ENCODE assay signal across 18 cellular contexts in the genomic region with DNA sequence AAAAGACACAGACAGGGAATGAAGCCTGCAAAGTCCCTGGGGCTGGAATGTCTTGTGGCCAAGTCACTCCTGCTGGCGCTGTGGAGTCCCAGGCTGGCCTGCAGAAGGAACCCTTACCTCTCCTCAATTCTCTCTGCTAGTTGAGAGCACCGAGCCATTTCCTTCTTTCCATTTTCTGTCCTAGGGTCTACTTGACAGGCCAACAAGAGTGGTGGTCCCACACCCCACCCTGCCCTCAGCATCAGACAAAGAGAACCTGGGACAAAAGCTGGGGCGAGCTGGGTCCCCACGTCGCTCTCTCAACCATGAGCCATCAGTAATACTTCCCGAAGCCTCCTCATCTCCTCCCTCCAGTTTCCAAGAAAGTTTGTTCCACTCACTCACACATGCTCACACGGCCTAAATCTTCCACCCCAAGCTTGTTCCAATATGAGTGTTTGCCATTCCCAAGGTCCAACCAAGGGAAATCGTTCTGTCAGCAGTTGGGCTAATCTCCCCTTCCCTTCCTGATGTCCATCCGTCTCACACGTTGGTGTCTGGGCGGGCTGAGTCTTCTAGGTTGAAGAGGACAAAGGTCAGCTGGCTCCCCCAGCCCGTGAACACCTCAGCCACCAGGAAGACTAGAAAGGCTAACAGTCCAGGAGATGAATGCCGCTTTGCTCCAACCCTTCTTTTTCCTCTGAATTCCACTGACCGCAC. TPM values are rescaled to one million over a fixed set of nuclear protein-coding genes. Genes with fewer than 3 reads are reported as not detected.
A peak's percentile ranks its signal among the peaks of the same experiment; 100 is the strongest.
DNase-seq lines count a peak whose midpoint lies in the region; ATAC-seq, FAIRE-seq and TF ChIP-seq lines count a peak whose summit lies in the region.
"Had no signal": no experiment of that assay in that cellular context is flagged by ENCODE, and none has a peak within 500 bp of the region (broad histone marks: within the 10 kb centered on the region; RNA-seq: fewer than 3 reads in every experiment).

No MANE protein-coding gene starts in this region.

- TF ChIP-seq EP300 in GM12878 (IDR thresholded peaks at IDR 0.05; ENCODE audit: borderline replicate concordance in 1 of 2, control insufficient read depth in 1 of 2, low read depth in 2 of 2, low read length in 2 of 2) = no peak

- no peak overlapping the region for H4K5ac ChIP-seq in mesendoderm (ENCODE audit: low read length)

- 89% methylated on average over 14 of the region's 14 CpGs for WGBS in GM12878 (ENCODE audit: insufficient coverage, insufficient replicate concordance, low lambda C conversion rate, missing lambda C conversion rate)
- no CpG with 5 or more reads among the region's 14 CpGs for WGBS in mesendoderm (ENCODE audit: extremely low coverage, insufficient coverage, low lambda C conversion rate)

- H3K9me3 Mint-ChIP-seq in activated naive CD4-positive, alpha-beta T cell treated with anti-CD3 and anti-CD28 coated beads, Interleukin-2, amount 50 U/mL, for 24 hours = no peaks in the 10 kb centered on the region
- no peaks in the 10 kb centered on the region for H3K9me3 Mint-ChIP-seq in stimulated activated effector memory CD8-positive, alpha-beta T cell treated with anti-CD3 and anti-CD28 coated beads, Interleukin-12 subunit alpha, Interleukin-12 subunit beta, amount 100 ng/mL, for 72 hours

- no peak overlapping the region for H2BK5ac ChIP-seq in mesendoderm (ENCODE audit: low read length)

- no peak overlapping the region for H3K56ac ChIP-seq in mesendoderm (ENCODE audit: low read length)

- TF ChIP-seq RAD21 in GM12878 (IDR thresholded peaks at IDR 0.05; ENCODE audit: insufficient read depth, low read depth, low read length) = no peak

- no peak overlapping the region for H3K18ac ChIP-seq in mesendoderm (ENCODE audit: low read length)

- peak overlapping the region; percentile 24 for H3K23ac ChIP-seq in mesendoderm (ENCODE audit: low read length)

- no peak overlapping the region for H3K9ac ChIP-seq in GM12878 (ENCODE audit: control insufficient read depth, insufficient read depth, low read length)
- H3K9ac ChIP-seq in mesendoderm (ENCODE audit: low read length) = no peak overlapping the region
- H3K9ac ChIP-seq: BLaER1 had no signal

- H3K4me1 Mint-ChIP-seq in activated naive CD4-positive, alpha-beta T cell treated with anti-CD3 and anti-CD28 coated beads, Interleukin-2, amount 50 U/mL, for 24 hours = peaks cover 47% of the 10 kb centered on the region
- no peaks in the 10 kb centered on the region for H3K4me1 Mint-ChIP-seq in stimulated activated effector memory CD8-positive, alpha-beta T cell treated with anti-CD3 and anti-CD28 coated beads, Interleukin-12 subunit alpha, Interleukin-12 subunit beta, amount 100 ng/mL, for 72 hours

- FAIRE-seq in GM12878 (lab: Jason Lieb, UNC) (no peak), urothelium cell line (lab: Jason Lieb, UNC) (no peak)

- H3K4me3 ChIP-seq in GM12878 = no peak overlapping the region
- no peak overlapping the region for H3K4me3 ChIP-seq in mesendoderm (ENCODE audit: low read length)
- H3K4me3 ChIP-seq: BLaER1 had no signal

- no peak overlapping the region for H3K4me3 Mint-ChIP-seq in activated naive CD4-positive, alpha-beta T cell treated with anti-CD3 and anti-CD28 coated beads, Interleukin-2, amount 50 U/mL, for 24 hours
- H3K4me3 Mint-ChIP-seq in stimulated activated effector memory CD8-positive, alpha-beta T cell treated with anti-CD3 and anti-CD28 coated beads, Interleukin-12 subunit alpha, Interleukin-12 subunit beta, amount 100 ng/mL, for 72 hours = no peak overlapping the region

- H3K27ac Mint-ChIP-seq in activated naive CD4-positive, alpha-beta T cell treated with anti-CD3 and anti-CD28 coated beads, Interleukin-2, amount 50 U/mL, for 24 hours = peak overlapping the region; percentile 63
- peak overlapping the region; percentile 18 for H3K27ac Mint-ChIP-seq in stimulated activated effector memory CD8-positive, alpha-beta T cell treated with anti-CD3 and anti-CD28 coated beads, Interleukin-12 subunit alpha, Interleukin-12 subunit beta, amount 100 ng/mL, for 72 hours

- no peak overlapping the region for H2BK15ac ChIP-seq in mesendoderm (replicated peaks; ENCODE audit: low read depth)

- no peak overlapping the region for H3K4me2 ChIP-seq in GM12878 (ENCODE audit: control insufficient read depth, insufficient read depth)
- H3K4me2 ChIP-seq in mesendoderm (ENCODE audit: low read length) = no peak overlapping the region
- H3K4me2 ChIP-seq: BLaER1 had no signal

- CTCF ChIA-PET in GM12878 (lab: Yijun Ruan, JAX) = no interaction called here

- TSS peak; percentile 25 for BruUV-seq in GM12878 (replicated peaks; lab: Mats Ljungman, UMichigan)

- TF ChIP-seq POLR2A in GM12878 (IDR thresholded peaks at IDR 0.05; ENCODE audit: low read depth, low read length) = no peak

- H3K27ac ChIP-seq in GM12878 (ENCODE audit: control insufficient read depth, insufficient read depth) = no peak overlapping the region
- no peak overlapping the region for H3K27ac ChIP-seq in mesendoderm (ENCODE audit: low read depth, low read length)
- H3K27ac ChIP-seq: BLaER1 had no signal

- H2BK120ac ChIP-seq in mesendoderm (ENCODE audit: low read depth, low read length) = no peak overlapping the region

- POLR2A ChIA-PET in GM12878 (lab: Charles Lee) = no interaction called here

- H3K27me3 ChIP-seq in GM12878 (replicated peaks in 1 of 2; ENCODE audit: control insufficient read depth in 2 of 2, insufficient read depth in 2 of 2, low read length in 1 of 2) (no peaks in the 10 kb centered on the region), mesendoderm (ENCODE audit: insufficient read depth, low read length, poor library complexity) (no peaks in the 10 kb centered on the region)
- H3K27me3 ChIP-seq: BLaER1 had no signal

- no peak for TF ChIP-seq CTCF in GM12878 (IDR thresholded peaks at IDR 0.05 in 2 of 3, conservative IDR thresholded peaks at IDR 0.05 in 1 of 3; ENCODE audit: control insufficient read depth in 2 of 3, extremely low read depth in 1 of 3, insufficient read depth in 1 of 3, low read depth in 3 of 3, low read length in 3 of 3)

- no peaks in the 10 kb centered on the region for H3K9me3 ChIP-seq in GM12878 (replicated peaks; ENCODE audit: control insufficient read depth, insufficient read depth, low read length)
- H3K9me3 ChIP-seq: BLaER1 had no signal

- no peak for ATAC-seq in GM12878
- no peak for ATAC-seq in stimulated activated effector memory CD8-positive, alpha-beta T cell treated with anti-CD3 and anti-CD28 coated beads, Interleukin-12 subunit alpha, Interleukin-12 subunit beta, amount 100 ng/mL, for 72 hours
- ATAC-seq in GM19035 (IDR thresholded peaks at IDR 0.05; ENCODE audit: unreplicated experiment) = no peak
- ATAC-seq: HCT116 had no signal

- peaks cover 10% of the 10 kb centered on the region for H3K36me3 Mint-ChIP-seq in activated naive CD4-positive, alpha-beta T cell treated with anti-CD3 and anti-CD28 coated beads, Interleukin-2, amount 50 U/mL, for 24 hours
- H3K36me3 Mint-ChIP-seq in stimulated activated effector memory CD8-positive, alpha-beta T cell treated with anti-CD3 and anti-CD28 coated beads, Interleukin-12 subunit alpha, Interleukin-12 subunit beta, amount 100 ng/mL, for 72 hours = peaks cover 61% of the 10 kb centered on the region

- DNase-seq in activated naive CD4-positive, alpha-beta T cell treated with Interleukin-2 at 50 U/mL for 16 hours = no peak
- no peak for DNase-seq in GM12878 (ENCODE audit: low read depth, low spot score)
- no peak for DNase-seq in mesendoderm
- no peak for DNase-seq in stimulated activated effector memory CD8-positive, alpha-beta T cell treated with anti-CD3 and anti-CD28 coated beads, Interleukin-12 subunit alpha, Interleukin-12 subunit beta, amount 100 ng/mL, for 72 hours (ENCODE audit: low spot score in 2 of 2)
- no peak for DNase-seq in CD1c-positive myeloid dendritic cell (ENCODE audit: extremely low spot score)
- DNase-seq in urothelium cell line (ENCODE audit: low spot score) = no peak
- DNase-seq: 8988T, COR-L47, KBM-7, NCI-H1092, NCI-H1694, NCI-H446, NCI-H774 had no signal

- H2AFZ ChIP-seq in GM12878 (ENCODE audit: control insufficient read depth, low read depth, low read length) = no peak overlapping the region

- no peaks in the 10 kb centered on the region for H3K27me3 Mint-ChIP-seq in activated naive CD4-positive, alpha-beta T cell treated with anti-CD3 and anti-CD28 coated beads, Interleukin-2, amount 50 U/mL, for 24 hours

- H3K36me3 ChIP-seq in GM12878 (ENCODE audit: control insufficient read depth in 2 of 2, insufficient read depth in 2 of 2, low read length in 1 of 2) = no peaks in the 10 kb centered on the region; a peak in 2 of 4 replicates
- H3K36me3 ChIP-seq in mesendoderm (ENCODE audit: control insufficient read depth, insufficient read depth, low read length) = no peaks in the 10 kb centered on the region

- H4K20me1 ChIP-seq in GM12878 (ENCODE audit: control insufficient read depth, insufficient read depth) = no peaks in the 10 kb centered on the region
- H4K20me1 ChIP-seq: BLaER1 had no signal

- SMC1A ChIA-PET in GM12878 (lab: Charles Lee; ENCODE audit: uncharacterized antibody, unreplicated experiment) = no interaction called here

- H3K4me1 ChIP-seq in GM12878 (ENCODE audit: control insufficient read depth, insufficient read depth, low read length) (no peaks in the 10 kb centered on the region), mesendoderm (ENCODE audit: control insufficient read depth, low read depth, low read length) (no peaks in the 10 kb centered on the region)

- H4K8ac ChIP-seq in mesendoderm (ENCODE audit: low read depth, low read length) = no peak overlapping the region

- H3K4ac ChIP-seq in mesendoderm (ENCODE audit: low read depth, low read length) = no peak overlapping the region

- intact Hi-C loops in GM12878 (cut with micrococcal nuclease; ENCODE audit: unreplicated experiment) = no loop called here

- H3K79me2 ChIP-seq in GM12878 (ENCODE audit: control insufficient read depth, insufficient read depth, low read length) = no peaks in the 10 kb centered on the region
- H3K79me2 ChIP-seq in mesendoderm (ENCODE audit: control insufficient read depth, insufficient read depth, low read length) = no peaks in the 10 kb centered on the region

- no peak overlapping the region for H2AK5ac ChIP-seq in mesendoderm (ENCODE audit: low read length)

- RAD21 ChIA-PET in GM12878 (lab: Charles Lee; ENCODE audit: unreplicated experiment) = no interaction called here

- in situ Hi-C loops in GM12878 (cut with MboI) = no loop called here

- no peaks in the 10 kb centered on the region for H3K79me1 ChIP-seq in mesendoderm (ENCODE audit: low read length)

RNA-seq across cellular contexts. Expression of gene CLEC2L, which starts 44.3 kb away (rescaled TPM):
- not detected in 2 replicates for total RNA-seq in GM12878 (2013; cell fraction: nucleolus; rRNA removed)
- total RNA-seq in GM12878 (2014; rRNA removed) (not detected in 2 replicates), GM12878 (2014; rRNA removed; fragmentation: Illumina TruSeq; extraction: Trizol) (not detected in 2 replicates), GM12878 (2021) (not detected in 2 replicates)
- not detected for polyA plus RNA-seq in GM12878 (2011; ENCODE audit: low read depth)
- polyA plus RNA-seq in GM12878 (2011; rRNA removed) (not detected in 2 replicates), GM12878 (2014; fragmentation: Illumina TruSeq; extraction: Trizol) (not detected in 2 replicates), GM12878 (2014; fragmentation: Nextera tagmentation; extraction: Ambion mirVana) (not detected), GM12878 (2014; rRNA removed) (not detected in 2 replicates), GM12878 (2016; fragmentation: Nextera tagmentation; extraction: Ambion mirVana) (not detected)
- polyA plus RNA-seq in GM12878 (2011; cell fraction: cytosol; rRNA removed) = not detected in 2 replicates
- polyA plus RNA-seq in GM12878 (2011; cell fraction: nucleus; rRNA removed) = not detected in 2 replicates
- not detected in 2 replicates for polyA plus RNA-seq in GM12878 (2012)
- polyA minus RNA-seq in GM12878 (2011; rRNA and poly(A)+ RNA removed) = not detected in 2 replicates
- not detected in 2 replicates for polyA minus RNA-seq in GM12878 (2011; cell fraction: cytosol; rRNA and poly(A)+ RNA removed)
- not detected in 2 replicates for polyA minus RNA-seq in GM12878 (2011; cell fraction: nucleus; rRNA and poly(A)+ RNA removed)
- polyA plus RNA-seq in mesendoderm (2013, experiment 1 of 2) = 0.03 TPM
- 0.06 TPM for polyA plus RNA-seq in mesendoderm (2013, experiment 2 of 2)
- total RNA-seq: M059J had no signal
